Comparison of ENCODE assay signal across 10 cellular contexts in the genomic region with DNA sequence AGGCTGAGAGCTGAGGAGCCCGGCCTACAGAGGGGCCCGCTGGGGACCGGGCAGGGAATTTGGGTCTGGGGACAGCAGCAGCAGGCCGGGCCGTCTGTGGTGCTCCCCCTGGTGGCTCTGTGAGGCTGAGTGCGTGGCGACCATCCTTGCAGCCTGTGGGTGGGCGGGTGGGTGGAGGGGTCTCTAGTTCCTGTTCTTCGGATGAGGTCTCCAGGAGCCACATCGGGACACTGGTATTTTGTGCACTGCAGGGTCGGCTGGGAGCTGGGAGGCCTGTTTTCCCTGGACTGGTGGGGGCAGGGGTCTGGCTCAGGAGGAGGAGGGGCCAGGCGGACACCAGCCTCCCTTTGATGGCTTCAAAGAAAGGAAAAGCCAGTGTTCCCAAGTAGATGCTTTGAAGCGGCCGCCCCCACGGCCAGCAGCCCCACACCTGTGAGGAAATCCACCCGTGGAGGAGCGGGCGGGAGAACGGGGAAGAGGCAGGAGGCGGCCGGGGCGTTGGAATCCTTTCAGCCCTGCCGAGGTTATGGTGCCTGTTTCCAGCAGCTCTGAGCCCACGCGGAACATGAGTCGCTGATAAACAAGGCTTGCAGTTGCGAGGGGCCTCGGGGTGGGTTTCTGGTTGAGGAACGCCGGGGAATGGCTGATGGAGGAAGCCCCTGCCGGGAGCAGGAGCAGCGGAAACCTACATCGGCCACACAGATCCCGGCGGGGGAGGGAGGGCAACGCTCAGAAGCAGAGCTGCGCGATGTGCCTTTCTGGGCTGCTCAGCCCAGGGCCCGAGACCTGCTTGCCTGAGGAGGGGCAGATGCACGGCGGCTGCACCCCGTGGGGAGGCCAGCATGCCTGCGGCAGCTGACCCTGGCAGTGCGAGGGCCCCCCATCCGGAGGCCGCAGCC.
DNase-seq lines count a peak whose midpoint lies in the region; ATAC-seq and TF ChIP-seq lines count a peak whose summit lies in the region.
"Had no signal": no experiment of that assay in that cellular context is flagged by ENCODE, and none has a peak within 500 bp of the region (broad histone marks: within the 10 kb centered on the region; RNA-seq: fewer than 3 reads in every experiment).

No MANE protein-coding gene starts in this region.

- H3K27ac ChIP-seq in AG04450 (ENCODE audit: low read depth, low read length), result no peak overlapping the region

- DNase-seq in AG04450 (ENCODE audit: low read depth, low spot score) (no peak), OCI-M2 (lab: John Stamatoyannopoulos, UW; ENCODE audit: unreplicated experiment) (no peak)
- no peak for DNase-seq in natural killer cell treated with Interleukin-12 subunit alpha and Interleukin-12 subunit beta and Interleukin-15 and Interleukin-18, amount 100 ng/mL, for 72 hours (ENCODE audit: low spot score)
- DNase-seq in activated CD4-positive, CD25-positive, alpha-beta regulatory T cell treated with anti-CD3 and anti-CD28 coated beads, Interleukin-2, amount 50 U/mL, for 72 hours, result no peak
- DNase-seq: occipital lobe had no signal

- TF ChIP-seq CTCF in AG04450 (IDR thresholded peaks at IDR 0.05; ENCODE audit: low read depth, low read length) (peak; percentile 45; the same call in 1 of the 2 replicates), LNCAP (IDR thresholded peaks at IDR 0.05) (peak; percentile 48)

- peaks cover 13 to 17% of the 10 kb centered on the region in 2 donors for H3K4me1 Mint-ChIP-seq in natural killer cell treated with Interleukin-12 subunit alpha and Interleukin-12 subunit beta and Interleukin-15 and Interleukin-18, amount 100 ng/mL, for 72 hours (ENCODE audit: low read depth in 2 of 2)

- no peaks in the 10 kb centered on the region for H3K36me3 ChIP-seq in endocrine pancreas (ENCODE audit: control insufficient read depth, insufficient read depth, low read length)

- H3K27me3 ChIP-seq in AG04450 (ENCODE audit: control insufficient read depth, insufficient read depth, low read length), result no peaks in the 10 kb centered on the region
- H3K27me3 ChIP-seq in endocrine pancreas (ENCODE audit: control insufficient read depth, insufficient read depth, low read length), result peaks cover 4% of the 10 kb centered on the region

- peaks cover 0 to 4% of the 10 kb centered on the region in 2 donors for H3K27me3 Mint-ChIP-seq in natural killer cell treated with Interleukin-12 subunit alpha and Interleukin-12 subunit beta and Interleukin-15 and Interleukin-18, amount 100 ng/mL, for 72 hours

- H3K27ac Mint-ChIP-seq in natural killer cell treated with Interleukin-12 subunit alpha and Interleukin-12 subunit beta and Interleukin-15 and Interleukin-18, amount 100 ng/mL, for 72 hours, result peak overlapping the region in 1 of 2 donors; percentile 57

- H3K9me3 ChIP-seq in AG04450 (ENCODE audit: control insufficient read depth, insufficient read depth, low read length), result no peaks in the 10 kb centered on the region; the same call in 1 of the 2 replicates
- no peaks in the 10 kb centered on the region for H3K9me3 ChIP-seq in endocrine pancreas (ENCODE audit: control insufficient read depth, low read length)

- H3K9ac ChIP-seq in endocrine pancreas (ENCODE audit: control insufficient read depth, insufficient read depth, low read length), result peak overlapping the region; percentile 61

- H3K4me3 ChIP-seq in AG04450 (ENCODE audit: low read depth, low read length) (peak overlapping the region; percentile 40), endocrine pancreas (ENCODE audit: control insufficient read depth, insufficient read depth, low read length) (no peak overlapping the region)
- H3K4me3 ChIP-seq: GM12878 had no signal

- H3K4me1 ChIP-seq in endocrine pancreas (ENCODE audit: control insufficient read depth, insufficient read depth, low read length), result no peaks in the 10 kb centered on the region

- CTCF ChIA-PET in AG04450 (lab: Charles Lee), result interaction anchor here (0.5 to 3.2 kb wide), 4 partner anchors 10 to 620 kb away, joined by 3 to 26 read pairs (median 4); no protein-coding TSS in a partner anchor

- peak in 1 of 2 donors; percentile 3 for ATAC-seq in natural killer cell treated with Interleukin-12 subunit alpha and Interleukin-12 subunit beta and Interleukin-15 and Interleukin-18, amount 100 ng/mL, for 72 hours
- ATAC-seq in HG03108 (IDR thresholded peaks at IDR 0.05; ENCODE audit: unreplicated experiment), result no peak
- ATAC-seq in GM21619 (IDR thresholded peaks at IDR 0.05; ENCODE audit: unreplicated experiment), result no peak
- ATAC-seq: GM12878 had no signal

- POLR2A ChIA-PET in AG04450 (lab: Yijun Ruan, JAX), result no interaction called here

- H3K4me3 Mint-ChIP-seq in natural killer cell treated with Interleukin-12 subunit alpha and Interleukin-12 subunit beta and Interleukin-15 and Interleukin-18, amount 100 ng/mL, for 72 hours, result peak overlapping the region; percentile 7

- H3K9me3 Mint-ChIP-seq in natural killer cell treated with Interleukin-12 subunit alpha and Interleukin-12 subunit beta and Interleukin-15 and Interleukin-18, amount 100 ng/mL, for 72 hours, result no peaks in the 10 kb centered on the region

- H3K36me3 Mint-ChIP-seq in natural killer cell treated with Interleukin-12 subunit alpha and Interleukin-12 subunit beta and Interleukin-15 and Interleukin-18, amount 100 ng/mL, for 72 hours, result no peaks in the 10 kb centered on the region
